Comparison of ENCODE assay signal across 27 cellular contexts in genomic region chr5:168951764-168952163, GRCh38.
"Had no signal": no experiment of that assay in that cellular context is flagged by ENCODE, and none has a peak within 500 bp of the region (broad histone marks: within the 10 kb centered on the region; RNA-seq: fewer than 3 reads in every experiment).

No MANE protein-coding gene starts in this region.

- H3K4me3 ChIP-seq: coronary artery, dorsolateral prefrontal cortex had no signal

- H3K27me3 ChIP-seq: brain microvascular endothelial cell, dorsolateral prefrontal cortex had no signal

- H3K36me3 Mint-ChIP-seq: activated naive CD4-positive, alpha-beta T cell treated with anti-CD3 and anti-CD28 coated beads, Interleukin-2, amount 10 ng/mL, durations not matched to agents 7 days and 5 days; activated naive CD4-positive, alpha-beta T cell treated with anti-CD3 and anti-CD28 coated beads, Interleukin-2, amount 50 U/mL, for 72 hours had no signal

- H3K9me3 Mint-ChIP-seq: activated B cell treated with CpG ODN at 0.5 μM for 24 hours; activated CD8-positive, alpha-beta T cell treated with anti-CD3 and anti-CD28 coated beads for 36 hours; activated naive CD4-positive, alpha-beta T cell treated with anti-CD3 and anti-CD28 coated beads, Interleukin-2, amount 10 ng/mL, durations not matched to agents 7 days and 5 days; activated naive CD4-positive, alpha-beta T cell treated with anti-CD3 and anti-CD28 coated beads, Interleukin-2, amount 50 U/mL, for 72 hours; activated T-cell treated with anti-CD3 and anti-CD28 coated beads, Interleukin-2, amount 50 U/mL, for 4 hours; activated T-helper 17 cell treated with anti-CD3 and anti-CD28 coated beads, Interleukin-2, amount 50 U/mL, for 72 hours; central memory CD8-positive, alpha-beta T cell; dendritic cell treated with granulocyte-macrophage colony-stimulating factor and Interleukin-4, amounts not matched to agents 40 ng/mL and 50 ng/mL, for 4 days; endodermal cell; T-helper 2 cell treated with Interferon-gamma antibody and Interleukin-4, amounts not matched to agents 5 μg/mL and 100 μg/mL, for 36 hours had no signal

- H3K27ac Mint-ChIP-seq: activated B cell treated with CpG ODN at 0.5 μM for 24 hours; activated CD8-positive, alpha-beta T cell treated with anti-CD3 and anti-CD28 coated beads for 36 hours; activated naive CD4-positive, alpha-beta T cell treated with anti-CD3 and anti-CD28 coated beads, Interleukin-2, amount 10 ng/mL, durations not matched to agents 7 days and 5 days; activated naive CD4-positive, alpha-beta T cell treated with anti-CD3 and anti-CD28 coated beads, Interleukin-2, amount 50 U/mL, for 72 hours; activated T-helper 17 cell treated with anti-CD3 and anti-CD28 coated beads, Interleukin-2, amount 50 U/mL, for 72 hours; dendritic cell treated with granulocyte-macrophage colony-stimulating factor and Interleukin-4, amounts not matched to agents 40 ng/mL and 50 ng/mL, for 4 days; endodermal cell; T-helper 17 cell; T-helper 2 cell treated with Interferon-gamma antibody and Interleukin-4, amounts not matched to agents 5 μg/mL and 100 μg/mL, for 36 hours had no signal

- H3K4me1 Mint-ChIP-seq: activated B cell treated with CpG ODN at 0.5 μM for 24 hours; activated T-helper 17 cell treated with anti-CD3 and anti-CD28 coated beads, Interleukin-2, amount 50 U/mL, for 72 hours; central memory CD8-positive, alpha-beta T cell; T-helper 17 cell had no signal

- H3K27me3 Mint-ChIP-seq: activated CD8-positive, alpha-beta T cell treated with anti-CD3 and anti-CD28 coated beads for 36 hours; activated naive CD4-positive, alpha-beta T cell treated with anti-CD3 and anti-CD28 coated beads, Interleukin-2, amount 10 ng/mL, durations not matched to agents 7 days and 5 days; activated T-helper 17 cell treated with anti-CD3 and anti-CD28 coated beads, Interleukin-2, amount 50 U/mL, for 72 hours; T-helper 17 cell had no signal

- DNase-seq: activated B cell treated with CpG ODN at 0.5 μM for 24 hours; activated CD4-positive, alpha-beta T cell treated with anti-CD3 and anti-CD28 coated beads for 48 hours; activated CD4-positive, alpha-beta T cell treated with anti-CD3 and anti-CD28 coated beads, Interleukin-2, amount 50 U/mL, for 1 hour; activated CD4-positive, alpha-beta T cell treated with anti-CD3 and anti-CD28 coated beads, Interleukin-2, amount 50 U/mL, for 48 hours; activated CD8-positive, alpha-beta memory T cell treated with anti-CD3 and anti-CD28 coated beads for 24 hours; activated CD8-positive, alpha-beta T cell treated with anti-CD3 and anti-CD28 coated beads for 36 hours; activated effector memory CD4-positive, alpha-beta T cell treated with Interleukin-2 at 50 U/mL for 16 hours; activated naive CD4-positive, alpha-beta T cell treated with anti-CD3 and anti-CD28 coated beads, Interleukin-2, amount 10 ng/mL, durations not matched to agents 7 days and 5 days; activated T-cell treated with anti-CD3 and anti-CD28 coated beads, Interleukin-2, amount 50 U/mL, for 4 hours; amniotic stem cell; anterior cingulate cortex; brain microvascular endothelial cell; dorsolateral prefrontal cortex; effector memory CD4-positive, alpha-beta T cell; endodermal cell; T-helper 1 cell; T-helper 17 cell; T1000; WERI-Rb-1 had no signal

- H3K36me3 ChIP-seq: brain microvascular endothelial cell, WERI-Rb-1 had no signal

- H3K27ac ChIP-seq: brain microvascular endothelial cell, coronary artery, dorsolateral prefrontal cortex, WERI-Rb-1 had no signal

- H3K4me3 Mint-ChIP-seq: activated B cell treated with CpG ODN at 0.5 μM for 24 hours; activated CD8-positive, alpha-beta T cell treated with anti-CD3 and anti-CD28 coated beads for 36 hours; activated naive CD4-positive, alpha-beta T cell treated with anti-CD3 and anti-CD28 coated beads, Interleukin-2, amount 10 ng/mL, durations not matched to agents 7 days and 5 days; activated T-cell treated with anti-CD3 and anti-CD28 coated beads, Interleukin-2, amount 50 U/mL, for 4 hours; activated T-helper 17 cell treated with anti-CD3 and anti-CD28 coated beads, Interleukin-2, amount 50 U/mL, for 72 hours; central memory CD8-positive, alpha-beta T cell; dendritic cell treated with granulocyte-macrophage colony-stimulating factor and Interleukin-4, amounts not matched to agents 40 ng/mL and 50 ng/mL, for 4 days; endodermal cell; T-helper 17 cell; T-helper 2 cell treated with Interferon-gamma antibody and Interleukin-4, amounts not matched to agents 5 μg/mL and 100 μg/mL, for 36 hours had no signal

- ATAC-seq: activated CD4-positive, CD25-positive, alpha-beta regulatory T cell treated with anti-CD3 and anti-CD28 coated beads, Interleukin-2, amount 50 U/mL, for 24 hours; activated CD8-positive, alpha-beta T cell treated with anti-CD3 and anti-CD28 coated beads for 36 hours; activated naive CD4-positive, alpha-beta T cell treated with anti-CD3 and anti-CD28 coated beads, Interleukin-2, amount 50 U/mL, for 72 hours; activated T-cell treated with anti-CD3 and anti-CD28 coated beads, Interleukin-2, amount 50 U/mL, for 4 hours; activated T-helper 17 cell treated with anti-CD3 and anti-CD28 coated beads, Interleukin-2, amount 50 U/mL, for 72 hours; esophagus mucosa; T-helper 17 cell had no signal
